In the genomic region with DNA sequence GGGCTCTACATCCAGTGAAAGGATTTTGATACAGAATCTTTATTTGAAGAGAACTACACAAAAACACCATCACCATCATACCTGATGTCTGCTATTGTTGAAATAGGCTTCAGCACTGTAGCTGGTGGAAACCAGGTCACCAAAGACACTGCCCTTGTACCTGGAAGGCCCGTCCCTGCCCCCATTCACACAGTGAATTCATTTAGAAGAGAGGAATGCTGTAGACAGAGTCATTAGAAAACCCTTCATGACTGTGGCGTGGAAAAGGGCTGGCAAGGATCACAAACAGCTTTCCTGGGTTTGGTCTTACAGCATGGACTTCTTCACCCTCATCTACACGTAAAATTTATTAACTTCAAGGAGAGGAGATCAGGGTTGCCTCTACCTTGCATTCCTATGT, we compare ENCODE assay signal across 1 cellular context.
TF ChIP-seq lines count a peak whose summit lies in the region.

No MANE protein-coding gene starts in this region.

TF ChIP-seq in H1, 55 proteins besides CTCF, POLR2A, EP300 and RAD21:
- TF ChIP-seq RNF2 (IDR thresholded peaks at IDR 0.05; ENCODE audit: borderline replicate concordance, low read depth, low read length, missing control alignments, poor library complexity, severe bottlenecking) (no peak), JUN (IDR thresholded peaks at IDR 0.05; ENCODE audit: low read depth, low read length) (no peak), TBP (IDR thresholded peaks at IDR 0.05; ENCODE audit: low read depth, low read length) (no peak), BCL11A (IDR thresholded peaks at IDR 0.05; ENCODE audit: low read depth in 2 of 2, low read length in 2 of 2) (no peak), KDM1A (IDR thresholded peaks at IDR 0.05; ENCODE audit: borderline replicate concordance, low read length) (no peak), JUND (IDR thresholded peaks at IDR 0.05; ENCODE audit: low read length) (no peak), CBX5 (IDR thresholded peaks at IDR 0.05; ENCODE audit: low read depth, low read length) (no peak), NANOG (IDR thresholded peaks at IDR 0.05; ENCODE audit: insufficient read depth, low read depth, low read length, poor library complexity, severe bottlenecking) (no peak), ASH2L (IDR thresholded peaks at IDR 0.05; ENCODE audit: low read length) (no peak), KDM5A (IDR thresholded peaks at IDR 0.05; ENCODE audit: low read length) (no peak), SP2 (IDR thresholded peaks at IDR 0.05; ENCODE audit: low read length) (no peak), SP4 (IDR thresholded peaks at IDR 0.05; ENCODE audit: low read length) (no peak), CBX8 (IDR thresholded peaks at IDR 0.05; ENCODE audit: borderline replicate concordance, low read depth, low read length) (no peak), TCF12 (IDR thresholded peaks at IDR 0.05; ENCODE audit: low read depth, low read length) (no peak), GTF2F1 (IDR thresholded peaks at IDR 0.05; ENCODE audit: borderline replicate concordance, low read depth, low read length) (no peak)
- TF ChIP-seq, protein P1, sequence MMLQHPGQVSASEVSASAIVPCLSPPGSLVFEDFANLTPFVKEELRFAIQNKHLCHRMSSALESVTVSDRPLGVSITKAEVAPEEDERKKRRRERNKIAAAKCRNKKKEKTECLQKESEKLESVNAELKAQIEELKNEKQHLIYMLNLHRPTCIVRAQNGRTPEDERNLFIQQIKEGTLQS (IDR thresholded peaks at IDR 0.05; ENCODE audit: insufficient read depth, low read depth, low read length) = no peak
- TF ChIP-seq, protein P2, sequence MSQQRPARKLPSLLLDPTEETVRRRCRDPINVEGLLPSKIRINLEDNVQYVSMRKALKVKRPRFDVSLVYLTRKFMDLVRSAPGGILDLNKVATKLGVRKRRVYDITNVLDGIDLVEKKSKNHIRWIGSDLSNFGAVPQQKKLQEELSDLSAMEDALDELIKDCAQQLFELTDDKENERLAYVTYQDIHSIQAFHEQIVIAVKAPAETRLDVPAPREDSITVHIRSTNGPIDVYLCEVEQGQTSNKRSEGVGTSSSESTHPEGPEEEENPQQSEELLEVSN (IDR thresholded peaks at IDR 0.05) = no peak
- TF ChIP-seq, protein P3, sequence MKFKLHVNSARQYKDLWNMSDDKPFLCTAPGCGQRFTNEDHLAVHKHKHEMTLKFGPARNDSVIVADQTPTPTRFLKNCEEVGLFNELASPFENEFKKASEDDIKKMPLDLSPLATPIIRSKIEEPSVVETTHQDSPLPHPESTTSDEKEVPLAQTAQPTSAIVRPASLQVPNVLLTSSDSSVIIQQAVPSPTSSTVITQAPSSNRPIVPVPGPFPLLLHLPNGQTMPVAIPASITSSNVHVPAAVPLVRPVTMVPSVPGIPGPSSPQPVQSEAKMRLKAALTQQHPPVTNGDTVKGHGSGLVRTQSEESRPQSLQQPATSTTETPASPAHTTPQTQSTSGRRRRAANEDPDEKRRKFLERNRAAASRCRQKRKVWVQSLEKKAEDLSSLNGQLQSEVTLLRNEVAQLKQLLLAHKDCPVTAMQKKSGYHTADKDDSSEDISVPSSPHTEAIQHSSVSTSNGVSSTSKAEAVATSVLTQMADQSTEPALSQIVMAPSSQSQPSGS (IDR thresholded peaks at IDR 0.05; ENCODE audit: low read length) = no peak
- TF ChIP-seq, protein P4, sequence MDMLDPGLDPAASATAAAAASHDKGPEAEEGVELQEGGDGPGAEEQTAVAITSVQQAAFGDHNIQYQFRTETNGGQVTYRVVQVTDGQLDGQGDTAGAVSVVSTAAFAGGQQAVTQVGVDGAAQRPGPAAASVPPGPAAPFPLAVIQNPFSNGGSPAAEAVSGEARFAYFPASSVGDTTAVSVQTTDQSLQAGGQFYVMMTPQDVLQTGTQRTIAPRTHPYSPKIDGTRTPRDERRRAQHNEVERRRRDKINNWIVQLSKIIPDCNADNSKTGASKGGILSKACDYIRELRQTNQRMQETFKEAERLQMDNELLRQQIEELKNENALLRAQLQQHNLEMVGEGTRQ (IDR thresholded peaks at IDR 0.05; ENCODE audit: low read length) = no peak
